In genomic region chr1:32557812-32558211, GRCh38 we compare ENCODE assay signal across 29 cellular contexts.
"Had no signal": no experiment of that assay in that cellular context is flagged by ENCODE, and none has a peak within 500 bp of the region (broad histone marks: within the 10 kb centered on the region; RNA-seq: fewer than 3 reads in every experiment).

No MANE protein-coding gene starts in this region.

- ATAC-seq: effector memory CD8-positive, alpha-beta T cell; esophagus mucosa; foreskin keratinocyte; gastrocnemius medialis; gastroesophageal sphincter; heart left ventricle; heart right ventricle had no signal

- DNase-seq: colonic mucosa; cortex of kidney; dermis blood vessel endothelial cell; dorsolateral prefrontal cortex; effector CD4-positive, alpha-beta T cell; effector CD8-positive, alpha-beta T cell; effector memory CD4-positive, alpha-beta T cell; effector memory CD8-positive, alpha-beta T cell; endodermal cell; erythroblast; esophagus squamous epithelium; foreskin fibroblast; foreskin keratinocyte; foreskin melanocyte; gastrocnemius medialis; glutamatergic neuron; head of caudate nucleus; heart left ventricle; heart right ventricle had no signal

- H3K4me1 ChIP-seq: colonic mucosa, esophagus muscularis mucosa, esophagus squamous epithelium, foreskin keratinocyte, gastrocnemius medialis, gastroesophageal sphincter, heart left ventricle, heart right ventricle had no signal

- H3K9me3 Mint-ChIP-seq: dendritic cell treated with granulocyte-macrophage colony-stimulating factor and Interleukin-4, amounts not matched to agents 40 ng/mL and 50 ng/mL, for 4 days; effector memory CD8-positive, alpha-beta T cell; endodermal cell had no signal

- H3K4me1 Mint-ChIP-seq: endodermal cell had no signal

- H3K4me3 Mint-ChIP-seq: dendritic cell treated with granulocyte-macrophage colony-stimulating factor and Interleukin-4, amounts not matched to agents 40 ng/mL and 50 ng/mL, for 4 days; effector memory CD8-positive, alpha-beta T cell; endodermal cell had no signal

- H3K36me3 ChIP-seq: colonic mucosa had no signal

- H3K27me3 Mint-ChIP-seq: dendritic cell treated with granulocyte-macrophage colony-stimulating factor and Interleukin-4, amounts not matched to agents 40 ng/mL and 50 ng/mL, for 4 days had no signal

- H3K4me3 ChIP-seq: colonic mucosa, coronary artery, dorsolateral prefrontal cortex, esophagus muscularis mucosa, esophagus squamous epithelium, gastrocnemius medialis, gastroesophageal sphincter, heart left ventricle, heart right ventricle had no signal

- H3K27me3 ChIP-seq: colonic mucosa, dorsolateral prefrontal cortex, esophagus muscularis mucosa, esophagus squamous epithelium, foreskin keratinocyte, gastrocnemius medialis, gastroesophageal sphincter, heart left ventricle, heart right ventricle had no signal

- H3K27ac ChIP-seq: colonic mucosa, coronary artery, dorsolateral prefrontal cortex, epithelial cell of prostate, esophagus muscularis mucosa, esophagus squamous epithelium, foreskin keratinocyte, gastrocnemius medialis, gastroesophageal sphincter, heart left ventricle, heart right ventricle had no signal

- H3K9me3 ChIP-seq: colonic mucosa, esophagus muscularis mucosa, esophagus squamous epithelium, gastrocnemius medialis, gastroesophageal sphincter, heart left ventricle, heart right ventricle had no signal

- H3K27ac Mint-ChIP-seq: dendritic cell treated with granulocyte-macrophage colony-stimulating factor and Interleukin-4, amounts not matched to agents 40 ng/mL and 50 ng/mL, for 4 days; effector memory CD8-positive, alpha-beta T cell; endodermal cell had no signal

- FAIRE-seq: colon, endometrium, endothelial cell of umbilical vein, frontal cortex had no signal
